8 cellular contexts compared by ENCODE assay signal in the genomic region with DNA sequence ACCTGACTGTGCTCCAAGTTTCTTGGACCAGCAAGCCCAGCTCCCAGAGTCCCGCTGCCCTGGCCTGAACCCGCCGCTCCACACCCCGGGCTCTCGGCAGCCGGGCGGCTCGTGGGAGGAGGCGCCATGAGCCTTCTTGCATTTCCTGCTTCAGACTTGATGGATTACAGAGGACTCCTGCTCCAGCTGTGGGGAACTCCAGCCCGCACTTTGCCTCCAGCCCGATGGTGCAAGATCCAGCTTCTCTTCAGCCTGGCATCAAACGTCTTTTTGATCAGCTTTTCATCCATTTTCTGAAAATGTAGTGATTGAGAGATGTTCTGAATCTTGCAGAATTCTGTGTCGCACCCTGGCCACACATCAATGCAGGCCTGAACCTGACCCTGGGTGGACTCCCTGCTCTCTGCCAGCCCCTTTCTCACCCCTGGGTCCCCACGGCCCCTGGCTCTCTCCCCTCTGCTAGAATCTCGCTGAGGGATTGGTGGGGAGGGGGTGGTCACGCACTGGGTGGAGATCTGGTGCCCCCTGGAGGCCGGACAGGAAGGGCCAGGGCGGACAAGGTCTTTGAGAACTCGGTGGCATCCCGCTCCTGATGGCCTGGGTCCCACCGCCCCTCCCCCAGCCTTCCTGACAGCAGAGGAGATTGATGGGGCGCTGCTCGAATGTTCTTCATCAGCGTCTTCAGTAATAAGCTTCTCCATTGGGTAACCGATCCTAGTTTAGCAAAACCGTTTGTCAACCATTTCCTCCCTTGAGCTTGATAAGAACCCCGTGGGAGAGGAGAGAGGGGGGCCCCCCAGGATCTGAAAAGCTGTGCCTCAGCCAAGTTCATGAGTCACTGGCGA. TPM values are rescaled to one million over a fixed set of nuclear protein-coding genes. Genes with fewer than 3 reads are reported as not detected.
DNase-seq lines count a peak whose midpoint lies in the region; ATAC-seq and TF ChIP-seq lines count a peak whose summit lies in the region.

No MANE protein-coding gene starts in this region.

- H3K27ac Mint-ChIP-seq in chondrocyte (ENCODE audit: unreplicated experiment): peak overlapping the region; percentile 57

- DNase-seq in A172 (ENCODE audit: low spot score) (peak; percentile 67), NCI-H345 (lab: John Stamatoyannopoulos, UW) (peak; percentile 70), chondrocyte (ENCODE audit: low spot score) (no peak), kidney epithelial cell (ENCODE audit: low read depth) (peak; percentile 52)
- DNase-seq in activated CD4-positive, alpha-beta T cell treated with anti-CD3 and anti-CD28 coated beads for 1 hour: peak; percentile 62
- DNase-seq in stimulated activated CD4-positive, alpha-beta T cell treated with anti-CD3 and anti-CD28 coated beads, Interleukin-15, amount 100 ng/mL, for 1 hour (ENCODE audit: low read depth in 1 of 2, low spot score in 1 of 2): peak; percentile 56 to 70

- H3K36me3 Mint-ChIP-seq in chondrocyte (ENCODE audit: low read depth): no peaks in the 10 kb centered on the region

- TF ChIP-seq CTCF in chondrocyte (IDR thresholded peaks at IDR 0.05) (peak; percentile 89), kidney epithelial cell (IDR thresholded peaks at IDR 0.05; ENCODE audit: insufficient read depth, low read length, poor library complexity, severe bottlenecking) (peak; percentile 83)

- peaks cover under 1% of the 10 kb centered on the region for H3K27me3 ChIP-seq in kidney epithelial cell (ENCODE audit: control insufficient read depth, insufficient read depth, low read length)

- peak; percentile 53 for TF ChIP-seq POLR2A in GM18951 (IDR thresholded peaks at IDR 0.05; ENCODE audit: extremely low read depth, insufficient read depth, insufficient read length)

- H3K27me3 Mint-ChIP-seq in chondrocyte (ENCODE audit: low read depth): peaks cover 3% of the 10 kb centered on the region

- no peak for ATAC-seq in GM21367 (IDR thresholded peaks at IDR 0.05; ENCODE audit: unreplicated experiment)

- peaks cover 24% of the 10 kb centered on the region for H3K4me1 Mint-ChIP-seq in chondrocyte (ENCODE audit: low read depth)

- peak overlapping the region; percentile 9 for H3K4me3 ChIP-seq in kidney epithelial cell (ENCODE audit: low read depth, low read length)

- H3K36me3 ChIP-seq in kidney epithelial cell (ENCODE audit: control insufficient read depth, insufficient read depth, low read length): no peaks in the 10 kb centered on the region

- no peaks in the 10 kb centered on the region for H3K9me3 Mint-ChIP-seq in chondrocyte (ENCODE audit: low read depth)

- peak overlapping the region; percentile 70 for H3K4me3 Mint-ChIP-seq in chondrocyte (ENCODE audit: unreplicated experiment)

- in situ Hi-C loops in GM18951 (cut with MboI; ENCODE audit: low sequenced_read_pairs, unreplicated experiment): no loop called here

RNA-seq across cellular contexts. Expression of a gene that starts 12.1 kb away (rescaled TPM):
- 0.02 TPM in 1 of 2 replicates, not detected in the other for total RNA-seq in A172 (2014; rRNA removed; shearing (Covaris generic))
- not detected in 3 replicates for total RNA-seq in chondrocyte
- under 0.01 and 0.07 TPM in 2 replicates for total RNA-seq in kidney epithelial cell
